Comparison of ENCODE assay signal across 13 cellular contexts in genomic region chr11:82174610-82175009, GRCh38.
DNase-seq lines count a peak whose midpoint lies in the region; ATAC-seq and TF ChIP-seq lines count a peak whose summit lies in the region.
"Had no signal": no experiment of that assay in that cellular context is flagged by ENCODE, and none has a peak within 500 bp of the region (broad histone marks: within the 10 kb centered on the region; RNA-seq: fewer than 3 reads in every experiment).

No MANE protein-coding gene starts in this region.

- ATAC-seq in HG03103 (IDR thresholded peaks at IDR 0.05; ENCODE audit: low read depth, unreplicated experiment) (peak; percentile 76), GM19452 (IDR thresholded peaks at IDR 0.05; ENCODE audit: unreplicated experiment) (no peak)
- ATAC-seq: left ventricle myocardium superior had no signal

- DNase-seq in GM12865 (ENCODE audit: low read depth) (no peak), RKO (ENCODE audit: low spot score) (peak; percentile 14), iPS DF 4.7 (ENCODE audit: extremely low read depth, low spot score) (peak; percentile 51), kidney glomerular epithelial cell (lab: John Stamatoyannopoulos, UW) (no peak)
- no peak for DNase-seq in stimulated activated CD4-positive, alpha-beta T cell treated with anti-CD3 and anti-CD28 coated beads, Interleukin-2, amount 100 ng/mL, for 24 hours
- no peak for DNase-seq in stimulated activated CD4-positive, alpha-beta T cell treated with anti-CD3 and anti-CD28 coated beads, Interleukin-4, amount 100 ng/mL, for 1 hour
- DNase-seq: amygdala, left ventricle myocardium superior, NCI-H1694, posterior cingulate gyrus, upper lobe of left lung had no signal

- H3K4me3 ChIP-seq in GM12865 (ENCODE audit: low read depth, low read length) = no peak overlapping the region
- H3K4me3 ChIP-seq: upper lobe of left lung had no signal

- peak; percentile 40 for TF ChIP-seq CTCF in GM12865 (IDR thresholded peaks at IDR 0.05; ENCODE audit: insufficient read depth, low read depth, low read length, missing control alignments)

Comparison
In these comparisons a context has a peak if more than half of its experiments do, and no peak if none do; other contexts are left out.
1. DNase-seq: peak in RKO (single experiment) and iPS DF 4.7 (single experiment); none in GM12865 (single experiment), stimulated activated CD4-positive, alpha-beta T cell treated with anti-CD3 and anti-CD28 coated beads, Interleukin-2, amount 100 ng/mL, for 24 hours (0 of 2), stimulated activated CD4-positive, alpha-beta T cell treated with anti-CD3 and anti-CD28 coated beads, Interleukin-4, amount 100 ng/mL, for 1 hour (single experiment) and kidney glomerular epithelial cell (single experiment).